Comparison of ENCODE assay signal across 23 cellular contexts in genomic region chr9:115946530-115946929, GRCh38.
DNase-seq lines count a peak whose midpoint lies in the region; FAIRE-seq and TF ChIP-seq lines count a peak whose summit lies in the region.
"Had no signal": no experiment of that assay in that cellular context is flagged by ENCODE, and none has a peak within 500 bp of the region (broad histone marks: within the 10 kb centered on the region; RNA-seq: fewer than 3 reads in every experiment).

No MANE protein-coding gene starts in this region.

- peak overlapping the region; percentile 72 for H3K4ac ChIP-seq in trophoblast cell (ENCODE audit: low read depth, low read length)

- no peak overlapping the region for H3K4me3 ChIP-seq in HEK293 (ENCODE audit: low read depth, low read length)
- no peak overlapping the region for H3K4me3 ChIP-seq in trophoblast cell (ENCODE audit: low read depth, low read length)
- H3K4me3 ChIP-seq in small intestine (ENCODE audit: low read depth in 1 of 2, low read length in 2 of 2): no peak overlapping the region
- H3K4me3 ChIP-seq: testis had no signal

- peaks cover 2% of the 10 kb centered on the region for H3K36me3 Mint-ChIP-seq in osteocyte (ENCODE audit: unreplicated experiment)
- H3K36me3 Mint-ChIP-seq: activated CD8-positive, alpha-beta memory T cell treated with anti-CD3 and anti-CD28 coated beads, Interleukin-2, amount 10 ng/mL, durations not matched to agents 7 days and 5 days; CD4-positive, CD25-positive, alpha-beta regulatory T cell; natural killer cell treated with Interleukin-12 subunit alpha and Interleukin-12 subunit beta and Interleukin-15 and Interleukin-18, amount 100 ng/mL, for 72 hours had no signal

- TF ChIP-seq CTCF in HEK293 (tag by site-specific recombination; IDR thresholded peaks at IDR 0.05) (no peak), osteocyte (IDR thresholded peaks at IDR 0.05) (no peak)

- H3K4me3 Mint-ChIP-seq in osteocyte (ENCODE audit: unreplicated experiment): no peak overlapping the region
- H3K4me3 Mint-ChIP-seq: activated CD4-positive, alpha-beta T cell treated with anti-CD3 and anti-CD28 coated beads, Interleukin-2, amount 10 ng/mL, durations not matched to agents 24 days and 14 days; activated CD8-positive, alpha-beta memory T cell treated with anti-CD3 and anti-CD28 coated beads, Interleukin-2, amount 10 ng/mL, durations not matched to agents 7 days and 5 days; activated naive CD4-positive, alpha-beta T cell treated with anti-CD3 and anti-CD28 coated beads for 36 hours; CD4-positive, CD25-positive, alpha-beta regulatory T cell; central memory CD8-positive, alpha-beta T cell; natural killer cell treated with Interleukin-12 subunit alpha and Interleukin-12 subunit beta and Interleukin-15 and Interleukin-18, amount 100 ng/mL, for 72 hours; T-helper 1 cell treated with Interleukin-12 subunit alpha and Interleukin-12 subunit beta and Interleukin-4 antibody, amounts not matched to agents 30 μg/mL and 1 μg/mL, for 36 hours had no signal

- H3K14ac ChIP-seq in trophoblast cell (ENCODE audit: low read length): peak overlapping the region; percentile 65

- peaks cover 39% of the 10 kb centered on the region for H3K4me1 Mint-ChIP-seq in osteocyte (ENCODE audit: unreplicated experiment)
- H3K4me1 Mint-ChIP-seq: activated CD4-positive, alpha-beta T cell treated with anti-CD3 and anti-CD28 coated beads, Interleukin-2, amount 10 ng/mL, durations not matched to agents 24 days and 14 days; activated CD8-positive, alpha-beta memory T cell treated with anti-CD3 and anti-CD28 coated beads, Interleukin-2, amount 10 ng/mL, durations not matched to agents 7 days and 5 days; CD4-positive, CD25-positive, alpha-beta regulatory T cell; central memory CD8-positive, alpha-beta T cell had no signal

- H3K27ac Mint-ChIP-seq in osteocyte (ENCODE audit: unreplicated experiment): no peak overlapping the region
- H3K27ac Mint-ChIP-seq: activated CD4-positive, alpha-beta T cell treated with anti-CD3 and anti-CD28 coated beads, Interleukin-2, amount 10 ng/mL, durations not matched to agents 24 days and 14 days; activated CD8-positive, alpha-beta memory T cell treated with anti-CD3 and anti-CD28 coated beads, Interleukin-2, amount 10 ng/mL, durations not matched to agents 7 days and 5 days; activated naive CD4-positive, alpha-beta T cell treated with anti-CD3 and anti-CD28 coated beads for 36 hours; CD4-positive, CD25-positive, alpha-beta regulatory T cell; natural killer cell treated with Interleukin-12 subunit alpha and Interleukin-12 subunit beta and Interleukin-15 and Interleukin-18, amount 100 ng/mL, for 72 hours; T-helper 1 cell treated with Interleukin-12 subunit alpha and Interleukin-12 subunit beta and Interleukin-4 antibody, amounts not matched to agents 30 μg/mL and 1 μg/mL, for 36 hours had no signal

- H3K36me3 ChIP-seq in HEK293 (ENCODE audit: control insufficient read depth in 2 of 2, insufficient read depth in 1 of 2, low read length in 2 of 2): no peaks in the 10 kb centered on the region
- H3K36me3 ChIP-seq in trophoblast cell (ENCODE audit: control insufficient read depth in 1 of 2, insufficient read depth in 2 of 2, low read length in 2 of 2): no peaks in the 10 kb centered on the region
- no peaks in the 10 kb centered on the region for H3K36me3 ChIP-seq in small intestine (ENCODE audit: control insufficient read depth in 2 of 2, insufficient read depth in 2 of 2, low read length in 2 of 2)

- POLR2A ChIA-PET in HEK293 (lab: Yijun Ruan, JAX): no interaction called here

- H3K4me1 ChIP-seq in HEK293 (ENCODE audit: control insufficient read depth, insufficient read depth, low read length) (no peaks in the 10 kb centered on the region), trophoblast cell (ENCODE audit: control insufficient read depth in 1 of 2, insufficient read depth in 2 of 2, low read length in 2 of 2) (peaks cover 4 to 12% of the 10 kb centered on the region in 2 experiments), small intestine (ENCODE audit: control insufficient read depth in 2 of 2, insufficient read depth in 1 of 2, low read depth in 1 of 2, low read length in 1 of 2) (no peaks in the 10 kb centered on the region)

- WGBS in trophoblast cell (ENCODE audit: extremely low coverage, insufficient coverage, insufficient read length): no CpG with 5 or more reads among the region's 2 CpGs
- WGBS in small intestine, 3 donors: 15 to 48% (median 20%) methylated on average over 2 of the region's 2 CpGs

- H2BK120ac ChIP-seq in trophoblast cell (ENCODE audit: insufficient read depth, low read length, poor library complexity): peak overlapping the region; percentile 84

- H3K23ac ChIP-seq in trophoblast cell (ENCODE audit: low read length): no peak overlapping the region

- DNase-seq in NCI-H748 treated with DMSO at 0.1 percent for 48 hours (lab: John Stamatoyannopoulos, UW) (peak; percentile 16), epithelial cell of prostate (ENCODE audit: low read depth, low spot score) (peak; percentile 63), trophoblast cell (no peak), small intestine (no peak), cerebellar nuclear complex (lab: John Stamatoyannopoulos, UW) (no peak), osteocyte (ENCODE audit: extremely low spot score, unreplicated experiment) (no peak)
- DNase-seq: activated CD4-positive, alpha-beta T cell treated with anti-CD3 and anti-CD28 coated beads, Interleukin-2, amount 10 ng/mL, durations not matched to agents 24 days and 14 days; activated CD8-positive, alpha-beta memory T cell treated with anti-CD3 and anti-CD28 coated beads, Interleukin-2, amount 10 ng/mL, durations not matched to agents 7 days and 5 days; activated naive CD4-positive, alpha-beta T cell treated with anti-CD3 and anti-CD28 coated beads for 36 hours; amniotic stem cell; CD4-positive, CD25-positive, alpha-beta regulatory T cell; foreskin keratinocyte; midbrain; NCI-H1105 treated with DMSO at 0.1 percent for 48 hours; NCI-H524 treated with DMSO at 0.1 percent for 48 hours; stimulated activated naive CD4-positive, alpha-beta T cell treated with Interleukin-2 at 50 U/mL for 16 hours; testis had no signal

- peaks cover 1% of the 10 kb centered on the region for H3K79me2 ChIP-seq in trophoblast cell (ENCODE audit: control insufficient read depth, insufficient read depth, low read length, poor library complexity)

- no peaks in the 10 kb centered on the region for H3K27me3 ChIP-seq in trophoblast cell (ENCODE audit: insufficient read depth, low read length)
- no peaks in the 10 kb centered on the region for H3K27me3 ChIP-seq in small intestine (ENCODE audit: control insufficient read depth in 2 of 2, insufficient read depth in 2 of 2, low read length in 2 of 2)
- H3K27me3 ChIP-seq: foreskin keratinocyte, testis had no signal

- no peak overlapping the region for H4K12ac ChIP-seq in trophoblast cell (ENCODE audit: low read depth, low read length)

- peaks cover 10% of the 10 kb centered on the region for H3K9me3 Mint-ChIP-seq in osteocyte (ENCODE audit: unreplicated experiment)

- H4K8ac ChIP-seq in trophoblast cell (ENCODE audit: low read depth, low read length): peak overlapping the region; percentile 47

- no peak overlapping the region for H3K18ac ChIP-seq in trophoblast cell (ENCODE audit: low read length)

- CTCF ChIA-PET in HEK293 (lab: Yijun Ruan, JAX): no interaction called here

- no peak overlapping the region for H3K9ac ChIP-seq in trophoblast cell (ENCODE audit: low read length)

- peak overlapping the region; percentile 89 for H2AK5ac ChIP-seq in trophoblast cell (ENCODE audit: low read length)

- H3K27ac ChIP-seq in HEK293 (ENCODE audit: extremely low read depth, low read depth, low read length): no peak overlapping the region
- H3K27ac ChIP-seq in epithelial cell of prostate: no peak overlapping the region
- no peak overlapping the region for H3K27ac ChIP-seq in trophoblast cell (ENCODE audit: low read depth, low read length)
- H3K27ac ChIP-seq in small intestine (ENCODE audit: low read depth in 1 of 2, low read length in 1 of 2): no peak overlapping the region
- H3K27ac ChIP-seq: foreskin keratinocyte, testis had no signal

- H2AFZ ChIP-seq in trophoblast cell (ENCODE audit: insufficient read depth, low read length, poor library complexity): no peak overlapping the region

- no peak for FAIRE-seq in small intestine (lab: Jason Lieb, UNC)
- FAIRE-seq: D721Med, endothelial cell of umbilical vein had no signal

- H3K9me3 ChIP-seq in HEK293 (ENCODE audit: control insufficient read depth, insufficient read depth, low read depth, low read length) (no peaks in the 10 kb centered on the region), trophoblast cell (ENCODE audit: insufficient read depth, low read depth, low read length) (no peaks in the 10 kb centered on the region), small intestine (ENCODE audit: control insufficient read depth, low read depth) (no peaks in the 10 kb centered on the region)
- H3K9me3 ChIP-seq: testis had no signal

- peak overlapping the region; percentile 70 for H4K91ac ChIP-seq in trophoblast cell (ENCODE audit: low read depth, low read length)

- peak overlapping the region; percentile 98 for H2BK12ac ChIP-seq in trophoblast cell (ENCODE audit: low read length)

- peak overlapping the region; percentile 82 for H2BK5ac ChIP-seq in trophoblast cell (ENCODE audit: low read depth, low read length, poor library complexity)

- no peaks in the 10 kb centered on the region for H3K27me3 Mint-ChIP-seq in osteocyte (ENCODE audit: unreplicated experiment)
- H3K27me3 Mint-ChIP-seq: activated CD4-positive, alpha-beta T cell treated with anti-CD3 and anti-CD28 coated beads, Interleukin-2, amount 10 ng/mL, durations not matched to agents 24 days and 14 days; activated CD8-positive, alpha-beta memory T cell treated with anti-CD3 and anti-CD28 coated beads, Interleukin-2, amount 10 ng/mL, durations not matched to agents 7 days and 5 days; CD4-positive, CD25-positive, alpha-beta regulatory T cell; central memory CD8-positive, alpha-beta T cell; natural killer cell treated with Interleukin-12 subunit alpha and Interleukin-12 subunit beta and Interleukin-15 and Interleukin-18, amount 100 ng/mL, for 72 hours had no signal

- H3K79me1 ChIP-seq in trophoblast cell (ENCODE audit: low read length): peaks cover 21% of the 10 kb centered on the region

- H3K4me2 ChIP-seq in trophoblast cell (ENCODE audit: low read length): no peak overlapping the region

TF ChIP-seq in HEK293, 187 proteins besides CTCF, POLR2A, EP300 and RAD21 (continues in another document):
- no peak for TF ChIP-seq KLF1 (tag by site-specific recombination; IDR thresholded peaks at IDR 0.05)

Comparison
In these comparisons a context has a peak if more than half of its experiments do, and no peak if none do; other contexts are left out.
1. DNase-seq: peak in NCI-H748 treated with DMSO at 0.1 percent for 48 hours (single experiment) and epithelial cell of prostate (single experiment); none in trophoblast cell (0 of 2), small intestine (single experiment), cerebellar nuclear complex (0 of 2) and osteocyte (single experiment).